ENCODE assay signal across 8 cellular contexts in the genomic region with DNA sequence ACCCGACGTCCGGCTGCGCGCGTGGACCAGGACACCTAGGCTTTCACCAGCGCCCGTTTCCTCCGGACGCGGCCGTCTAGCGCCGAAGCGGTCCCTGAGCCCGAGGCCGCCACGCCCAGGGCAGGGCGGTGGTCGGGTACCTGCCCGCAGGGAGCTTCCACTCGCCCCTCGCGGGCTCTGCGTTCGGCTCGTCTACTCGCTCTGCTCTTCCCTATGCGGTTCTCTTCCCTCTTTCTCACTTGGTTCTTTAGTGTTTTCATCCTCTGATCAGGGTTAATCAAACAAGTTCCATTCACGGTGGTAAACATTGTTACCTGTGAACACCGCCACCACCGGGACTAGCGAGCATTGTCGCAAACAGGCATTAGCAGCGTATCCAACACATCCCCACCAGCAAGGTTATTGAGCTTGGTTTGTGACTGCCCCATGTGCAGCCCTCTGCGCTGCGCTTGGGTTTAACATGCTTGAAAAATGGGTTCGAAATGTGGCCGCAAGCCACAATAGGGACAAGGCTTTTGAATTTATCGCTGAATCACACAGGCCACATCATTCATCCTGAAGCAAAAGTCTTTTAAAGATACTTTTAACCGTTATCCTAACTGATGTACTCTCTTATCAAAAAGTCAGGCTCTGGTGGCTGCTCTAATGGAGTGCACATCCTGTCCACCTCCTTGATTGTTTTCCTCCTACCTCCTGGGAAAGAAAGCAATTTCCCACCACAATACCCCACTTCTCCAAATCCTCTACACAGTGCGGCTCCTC. TPM values are rescaled to one million over a fixed set of nuclear protein-coding genes. Genes with fewer than 3 reads are reported as not detected.
DNase-seq lines count a peak whose midpoint lies in the region; ATAC-seq and TF ChIP-seq lines count a peak whose summit lies in the region.

No MANE protein-coding gene starts in this region.

- CTCF ChIA-PET in HEK293T (lab: Yijun Ruan, JAX): no interaction called here

- no peak for TF ChIP-seq POLR2A in sigmoid colon (IDR thresholded peaks at IDR 0.05)

- intact Hi-C loops in heart right ventricle (cut with DNase I) (loop anchor here in 6 of 10 donors (2.0 to 10.0 kb wide), 6 partner anchors 105 to 157 kb away; a partner anchor contains a TSS), sigmoid colon (cut with DNase I) (loop anchor here (2.0 kb wide), 2 partner anchors 131 to 163 kb away; a partner anchor contains a TSS)

- H3K27me3 ChIP-seq in heart right ventricle: no peaks in the 10 kb centered on the region
- H3K27me3 ChIP-seq in sigmoid colon: no peaks in the 10 kb centered on the region

- H3K27ac ChIP-seq in heart right ventricle (peak overlapping the region in 9 of 10 donors; percentile 83 to 99 (median 92)), sigmoid colon (peak overlapping the region; percentile 88 to 95 (median 92))

- POLR2A ChIA-PET in HEK293T (lab: Yijun Ruan, JAX): no interaction called here

- H3K4me3 ChIP-seq in heart right ventricle (peak overlapping the region; percentile 73 to 97 (median 94)), sigmoid colon (peak overlapping the region; percentile 75 to 99 (median 93))

- H3K36me3 ChIP-seq in heart right ventricle (peaks cover 0 to 3% (median 0%) of the 10 kb centered on the region in 9 donors), sigmoid colon (no peaks in the 10 kb centered on the region)

- DNase-seq in NCI-H748 (lab: John Stamatoyannopoulos, UW; ENCODE audit: unreplicated experiment): peak; percentile 75
- DNase-seq in activated naive CD4-positive, alpha-beta T cell treated with Interleukin-2 at 50 U/mL for 16 hours: peak; percentile 47
- no peak for DNase-seq in heart right ventricle
- DNase-seq in sigmoid colon: no peak
- no peak for DNase-seq in AG20443 (ENCODE audit: low spot score)
- no peak for DNase-seq in HEK293T (ENCODE audit: extremely low spot score)
- no peak for DNase-seq in hepatic stellate cell (ENCODE audit: low spot score)

- TF ChIP-seq EP300 in sigmoid colon (IDR thresholded peaks at IDR 0.05): no peak

- H3K4me1 ChIP-seq in heart right ventricle (peaks cover 0 to 39% (median 26%) of the 10 kb centered on the region in 9 donors), sigmoid colon (peaks cover 0 to 28% (median 4%) of the 10 kb centered on the region in 4 donors)

- no peaks in the 10 kb centered on the region for H3K9me3 ChIP-seq in heart right ventricle
- H3K9me3 ChIP-seq in sigmoid colon: no peaks in the 10 kb centered on the region

- peak; percentile 17 for ATAC-seq in GM18909 (IDR thresholded peaks at IDR 0.05; ENCODE audit: poor library complexity, unreplicated experiment)
- ATAC-seq in heart right ventricle: peak in 6 of 8 donors; percentile 36 to 67 (median 43)

- WGBS in heart right ventricle, 2 donors: 22 to 25% methylated on average over 42 of the region's 42 CpGs
- 25 to 32% methylated on average over 42 of the region's 42 CpGs for WGBS in sigmoid colon, 2 donors

- no peak for TF ChIP-seq CTCF in heart right ventricle (IDR thresholded peaks at IDR 0.05)
- TF ChIP-seq CTCF in sigmoid colon (IDR thresholded peaks at IDR 0.05): no peak

TF ChIP-seq in HEK293T, 16 proteins besides CTCF, POLR2A, EP300 and RAD21:
- TF ChIP-seq FOXM1 (IDR thresholded peaks at IDR 0.05; ENCODE audit: borderline replicate concordance) (no peak), ARNT (IDR thresholded peaks at IDR 0.05) (no peak)

RNA-seq across cellular contexts. Expression of a gene that starts 0.8 kb away (rescaled TPM):
- total RNA-seq in heart right ventricle (10 to 100 TPM; 36.3 to 76.3 (median 51.2) TPM), sigmoid colon (10 to 100 TPM; 52.1 to 67.1 (median 62.0) TPM)
- polyA plus RNA-seq in heart right ventricle (10 to 100 TPM; 17.9 to 32.4 TPM), sigmoid colon (10 to 100 TPM; 10.8 to 74.9 (median 19.2) TPM)

Comparison
In these comparisons a context has a peak if more than half of its experiments do, and no peak if none do; other contexts are left out.
1. DNase-seq: peak in NCI-H748 (single experiment) and activated naive CD4-positive, alpha-beta T cell treated with Interleukin-2 at 50 U/mL for 16 hours (single experiment); none in heart right ventricle (0 of 2), sigmoid colon (single experiment), AG20443 (single experiment), HEK293T (single experiment) and hepatic stellate cell (single experiment).